11 cellular contexts compared by ENCODE assay signal in the genomic region with DNA sequence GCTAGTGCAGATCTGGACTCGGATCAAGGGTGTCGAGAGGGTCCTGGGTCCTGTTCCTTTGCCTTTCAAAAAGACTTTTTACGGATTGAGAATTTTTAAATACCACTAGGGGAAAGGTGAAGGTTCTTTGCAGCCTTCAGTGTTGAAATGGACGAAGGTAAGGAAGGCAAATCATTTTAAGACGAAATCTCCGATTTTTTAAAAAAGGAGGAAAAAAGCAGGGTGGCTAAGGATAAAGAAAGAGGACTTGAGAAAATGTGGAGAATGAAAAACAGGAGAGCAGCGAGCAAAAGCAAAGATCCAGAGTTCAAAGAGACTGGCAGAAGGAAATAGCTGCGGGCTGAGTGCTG. TPM values are rescaled to one million over a fixed set of nuclear protein-coding genes. Genes with fewer than 3 reads are reported as not detected.
DNase-seq lines count a peak whose midpoint lies in the region; ATAC-seq and TF ChIP-seq lines count a peak whose summit lies in the region.
"Had no signal": no experiment of that assay in that cellular context is flagged by ENCODE, and none has a peak within 500 bp of the region (broad histone marks: within the 10 kb centered on the region; RNA-seq: fewer than 3 reads in every experiment).

No MANE protein-coding gene starts in this region.

- H3K9me3 ChIP-seq in colonic mucosa (no peaks in the 10 kb centered on the region), mucosa of stomach (ENCODE audit: control insufficient read depth, low read length) (no peaks in the 10 kb centered on the region), transverse colon (no peaks in the 10 kb centered on the region)

- no peak for TF ChIP-seq CTCF in colonic mucosa (IDR thresholded peaks at IDR 0.05)
- TF ChIP-seq CTCF in transverse colon (IDR thresholded peaks at IDR 0.05) = peak in 1 of 5 experiments; percentile 5

- in situ Hi-C loops in transverse colon (cut with MboI; ENCODE audit: low pct_ligation_motif_present in 1 of 4, low pct_unique_long_range_greater_than_20kb in 1 of 4, low sequenced_read_pairs in 3 of 4) = no loop called here

- ATAC-seq in activated T-cell treated with anti-CD3 and anti-CD28 coated beads, Interleukin-2, amount 50 U/mL, for 72 hours (replicated peaks in 1 of 2) = no peak
- ATAC-seq in HG02970 (IDR thresholded peaks at IDR 0.05; ENCODE audit: low FRiP score, unreplicated experiment) = no peak
- ATAC-seq in GM19463 (IDR thresholded peaks at IDR 0.05; ENCODE audit: unreplicated experiment) = no peak

- DNase-seq in activated T-cell treated with anti-CD3 and anti-CD28 coated beads, Interleukin-2, amount 50 U/mL, for 72 hours = no peak
- no peak for DNase-seq in activated T-cell treated with anti-CD3 and anti-CD28 coated beads, Interleukin-2, amount 50 U/mL, for 48 hours
- no peak for DNase-seq in colonic mucosa
- DNase-seq in transverse colon = no peak
- no peak for DNase-seq in caudate nucleus (lab: John Stamatoyannopoulos, UW)

- H3K9ac ChIP-seq in colonic mucosa (ENCODE audit: low read depth in 2 of 2, low read length in 2 of 2) (no peak overlapping the region), mucosa of stomach (ENCODE audit: low read length) (no peak overlapping the region)
- H3K9ac ChIP-seq: BLaER1 had no signal

- H3K27me3 ChIP-seq in colonic mucosa = peaks cover 30% of the 10 kb centered on the region
- H3K27me3 ChIP-seq in mucosa of stomach (ENCODE audit: control insufficient read depth, insufficient read depth, low read length) = peaks cover 43% of the 10 kb centered on the region
- peaks cover 72% of the 10 kb centered on the region for H3K27me3 ChIP-seq in transverse colon
- H3K27me3 ChIP-seq: BLaER1 had no signal

- no peak for TF ChIP-seq POLR2A in transverse colon (IDR thresholded peaks at IDR 0.05)

- no peak overlapping the region for H3K27ac ChIP-seq in colonic mucosa
- H3K27ac ChIP-seq in transverse colon = no peak overlapping the region
- no peak overlapping the region for H3K27ac ChIP-seq in caudate nucleus (ENCODE audit: low read depth, low read length)
- H3K27ac ChIP-seq: BLaER1 had no signal

- H3K27ac Mint-ChIP-seq in activated T-cell treated with anti-CD3 and anti-CD28 coated beads, Interleukin-2, amount 50 U/mL, for 72 hours = peak overlapping the region; percentile 23
- H3K27ac Mint-ChIP-seq: activated naive CD8-positive, alpha-beta T cell treated with anti-CD3 and anti-CD28 coated beads for 36 hours had no signal

- intact Hi-C loops in colonic mucosa (cut with DNase I) = no loop called here
- intact Hi-C loops in transverse colon (cut with DNase I; ENCODE audit: low total_unique reads) = no loop called here

- TF ChIP-seq EP300 in transverse colon (IDR thresholded peaks at IDR 0.05; ENCODE audit: low read depth) = no peak

- H3K27me3 Mint-ChIP-seq in activated T-cell treated with anti-CD3 and anti-CD28 coated beads, Interleukin-2, amount 50 U/mL, for 72 hours (ENCODE audit: low read depth) = peaks cover 57% of the 10 kb centered on the region

- H3K4me1 ChIP-seq in colonic mucosa = no peaks in the 10 kb centered on the region
- peaks cover 9% of the 10 kb centered on the region for H3K4me1 ChIP-seq in mucosa of stomach (ENCODE audit: control insufficient read depth, insufficient read depth, low read length)
- H3K4me1 ChIP-seq in transverse colon = peaks cover 0 to 24% (median 14%) of the 10 kb centered on the region in 4 donors
- H3K4me1 ChIP-seq: BLaER1 had no signal

- peak overlapping the region; percentile 44 to 62 for H3K4me3 Mint-ChIP-seq in activated T-cell treated with anti-CD3 and anti-CD28 coated beads, Interleukin-2, amount 50 U/mL, for 72 hours
- H3K4me3 Mint-ChIP-seq: activated naive CD8-positive, alpha-beta T cell treated with anti-CD3 and anti-CD28 coated beads for 36 hours had no signal

- peak overlapping the region; percentile 14 for H3K4me3 ChIP-seq in colonic mucosa
- H3K4me3 ChIP-seq in mucosa of stomach (ENCODE audit: low read length) = peak overlapping the region; percentile 27
- H3K4me3 ChIP-seq in transverse colon = peak overlapping the region in 3 of 4 donors; percentile 17 to 40 (median 18)
- H3K4me3 ChIP-seq: BLaER1 had no signal

- H3K36me3 ChIP-seq in colonic mucosa = no peaks in the 10 kb centered on the region
- no peaks in the 10 kb centered on the region for H3K36me3 ChIP-seq in mucosa of stomach (ENCODE audit: control insufficient read depth, insufficient read depth, low read length)
- no peaks in the 10 kb centered on the region for H3K36me3 ChIP-seq in transverse colon
- H3K36me3 ChIP-seq: BLaER1 had no signal

- peaks cover 0 to 2% of the 10 kb centered on the region in 2 donors for H3K9me3 Mint-ChIP-seq in activated T-cell treated with anti-CD3 and anti-CD28 coated beads, Interleukin-2, amount 50 U/mL, for 72 hours
- H3K9me3 Mint-ChIP-seq: activated naive CD8-positive, alpha-beta T cell treated with anti-CD3 and anti-CD28 coated beads for 36 hours had no signal

- WGBS in transverse colon (ENCODE audit: low coverage in 1 of 2), 2 donors = 0 to 5% methylated on average over 7 to 8 of the region's 8 CpGs

- peaks cover 6% of the 10 kb centered on the region for H3K4me1 Mint-ChIP-seq in activated T-cell treated with anti-CD3 and anti-CD28 coated beads, Interleukin-2, amount 50 U/mL, for 72 hours (ENCODE audit: low read depth)

- H3K36me3 Mint-ChIP-seq in activated T-cell treated with anti-CD3 and anti-CD28 coated beads, Interleukin-2, amount 50 U/mL, for 72 hours (ENCODE audit: insufficient read depth in 2 of 2) = peaks cover 5 to 10% of the 10 kb centered on the region in 2 donors

RNA-seq across cellular contexts. Expression of a gene that starts 0.3 kb away (rescaled TPM):
- total RNA-seq in activated T-cell treated with anti-CD3 and anti-CD28 coated beads, Interleukin-2, amount 50 U/mL, for 72 hours = not detected
- under 1 TPM; 0.07 to 0.13 TPM for total RNA-seq in colonic mucosa
- total RNA-seq in transverse colon = under 1 TPM in 3 of 4 donors, not detected in 1; 0.14 to 0.60 (median 0.32) TPM
- total RNA-seq: activated naive CD8-positive, alpha-beta T cell treated with anti-CD3 and anti-CD28 coated beads for 36 hours; HT-29 had no signal
